In the genomic region with DNA sequence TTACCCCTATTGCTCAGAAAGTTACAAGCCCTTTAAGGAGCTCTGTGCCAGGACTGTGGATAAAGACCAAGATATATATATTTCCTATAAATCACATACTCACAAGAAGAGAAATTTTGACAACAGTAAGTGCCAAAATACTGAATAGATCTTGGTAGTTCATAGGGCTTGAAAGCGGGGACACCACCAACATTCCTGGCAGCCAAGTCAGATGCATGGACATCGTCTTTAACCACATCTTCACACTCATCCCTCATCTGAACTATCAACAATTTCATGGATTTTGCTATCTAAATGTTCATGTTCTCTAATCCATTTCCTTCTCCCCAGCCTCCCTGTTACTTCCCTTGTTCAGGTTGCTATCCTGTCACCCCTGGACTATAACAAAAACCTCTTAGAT, we compare ENCODE assay signal across 26 cellular contexts.
"Had no signal": no experiment of that assay in that cellular context is flagged by ENCODE, and none has a peak within 500 bp of the region (broad histone marks: within the 10 kb centered on the region; RNA-seq: fewer than 3 reads in every experiment).

No MANE protein-coding gene starts in this region.

- H3K27ac ChIP-seq: dorsolateral prefrontal cortex, epithelial cell of prostate, gastroesophageal sphincter, heart right ventricle, left lung, prostate gland, right atrium auricular region, spleen, suprapubic skin, transverse colon, upper lobe of right lung, uterus had no signal

- H3K9me3 ChIP-seq: gastroesophageal sphincter, heart right ventricle, left lung, prostate gland, right atrium auricular region, spleen, suprapubic skin, transverse colon, upper lobe of right lung, uterus had no signal

- DNase-seq: dorsolateral prefrontal cortex; effector CD8-positive, alpha-beta T cell; endodermal cell; foreskin fibroblast; glutamatergic neuron; heart right ventricle; hippocampal formation; left cardiac atrium; left lung; mesendoderm; midbrain; naive thymus-derived CD8-positive, alpha-beta T cell; nephron progenitor cell; spleen; stimulated activated CD4-positive, alpha-beta T cell treated with anti-CD3 and anti-CD28 coated beads, Interleukin-4, amount 100 ng/mL, for 4 hours; stimulated activated naive B cell treated with anti-CD40 and anti-IgM and Interleukin-4, amounts not matched to agents 10 μg/mL and 1 μg/mL and 100 μg/mL, for 72 hours; transverse colon; upper lobe of right lung; uterus had no signal

- H3K36me3 ChIP-seq: gastroesophageal sphincter, heart right ventricle, left lung, prostate gland, right atrium auricular region, spleen, suprapubic skin, transverse colon, upper lobe of right lung, uterus had no signal

- H3K4me3 ChIP-seq: dorsolateral prefrontal cortex, gastroesophageal sphincter, heart right ventricle, left lung, prostate gland, right atrium auricular region, spleen, suprapubic skin, transverse colon, upper lobe of right lung, uterus had no signal

- H3K4me1 ChIP-seq: gastroesophageal sphincter, heart right ventricle, left lung, prostate gland, right atrium auricular region, spleen, transverse colon, upper lobe of right lung, uterus had no signal

- ATAC-seq: esophagus mucosa; gastroesophageal sphincter; heart right ventricle; left cardiac atrium; left lung; naive thymus-derived CD8-positive, alpha-beta T cell; sciatic nerve; stimulated activated naive B cell treated with anti-CD40 and anti-IgM and Interleukin-4, amounts not matched to agents 10 μg/mL and 1 μg/mL and 100 μg/mL, for 72 hours; upper lobe of right lung had no signal

- H3K27me3 ChIP-seq: dorsolateral prefrontal cortex, gastroesophageal sphincter, heart right ventricle, left lung, right atrium auricular region, spleen, suprapubic skin, transverse colon, upper lobe of right lung, uterus had no signal
